ENCODE assay signal across 26 cellular contexts in the genomic region with DNA sequence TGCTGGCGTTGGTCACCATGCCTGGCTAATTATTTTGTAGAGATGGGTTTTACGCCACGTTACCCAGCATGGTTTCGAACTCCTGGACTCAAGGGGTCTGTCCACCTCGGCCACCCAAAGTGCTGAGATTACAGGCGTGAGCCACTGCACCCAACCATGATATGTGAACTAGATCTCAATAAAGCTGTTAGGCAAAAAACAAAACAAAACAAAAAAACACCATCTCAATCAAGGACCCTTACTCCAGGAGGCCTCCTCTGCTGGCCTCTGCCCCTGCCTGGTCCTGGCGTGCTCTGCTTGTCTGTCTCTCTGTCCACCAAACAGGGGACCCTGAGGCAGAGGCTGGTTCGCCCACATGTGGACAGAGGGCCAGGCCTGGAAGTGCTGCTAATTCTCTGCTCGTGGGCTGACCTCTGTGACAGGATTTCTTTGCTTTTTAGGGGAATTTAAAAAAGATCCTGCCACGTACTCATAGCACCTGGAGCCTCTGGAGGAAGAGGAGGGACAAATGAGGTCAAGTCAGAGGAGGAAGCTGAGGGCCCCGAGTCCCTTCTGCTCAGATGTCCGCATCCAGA. TPM values are rescaled to one million over a fixed set of nuclear protein-coding genes. Genes with fewer than 3 reads are reported as not detected.
"Had no signal": no experiment of that assay in that cellular context is flagged by ENCODE, and none has a peak within 500 bp of the region (broad histone marks: within the 10 kb centered on the region; RNA-seq: fewer than 3 reads in every experiment).

No MANE protein-coding gene starts in this region.

- DNase-seq: activated CD4-positive, alpha-beta memory T cell treated with anti-CD3 and anti-CD28 coated beads for 36 hours; activated CD4-positive, alpha-beta T cell treated with anti-CD3 and anti-CD28 coated beads, Interleukin-2, amount 10 ng/mL, durations not matched to agents 24 days and 14 days; activated naive CD4-positive, alpha-beta T cell treated with anti-CD3 and anti-CD28 coated beads, Interleukin-2, amount 10 ng/mL, durations not matched to agents 7 days and 5 days; activated naive CD8-positive, alpha-beta T cell treated with anti-CD3 and anti-CD28 coated beads, Interleukin-2, amount 10 ng/mL, durations not matched to agents 7 days and 5 days; activated T-cell treated with anti-CD3 and anti-CD28 coated beads, Interleukin-2, amount 50 U/mL, for 4 hours; cortex of kidney; effector memory CD8-positive, alpha-beta T cell; left cardiac atrium; left ventricle myocardium superior; pancreas; psoas muscle; stimulated activated CD4-positive, alpha-beta T cell treated with anti-CD3 and anti-CD28 coated beads, Interleukin-2, amount 100 ng/mL, for 48 hours; stimulated activated naive CD4-positive, alpha-beta T cell treated with Interleukin-2 at 50 U/mL for 16 hours; testis; transverse colon had no signal

- H3K27ac ChIP-seq: ascending aorta, cardiac muscle cell, gastroesophageal sphincter, hepatocyte, neutrophil, pancreas, psoas muscle, testis, transverse colon had no signal

- H3K4me1 ChIP-seq: ascending aorta, gastroesophageal sphincter, pancreas, psoas muscle, testis, transverse colon had no signal

- H3K79me2 ChIP-seq: hepatocyte had no signal

- H3K36me3 ChIP-seq: ascending aorta, cardiac muscle cell, gastroesophageal sphincter, neutrophil, pancreas, transverse colon had no signal

- H3K4me2 ChIP-seq: hepatocyte had no signal

- H3K9me3 ChIP-seq: ascending aorta, gastroesophageal sphincter, neutrophil, pancreas, psoas muscle, testis, transverse colon had no signal

- ATAC-seq: activated CD4-positive, CD25-positive, alpha-beta regulatory T cell treated with anti-CD3 and anti-CD28 coated beads, Interleukin-2, amount 50 U/mL, for 24 hours; activated T-cell treated with anti-CD3 and anti-CD28 coated beads, Interleukin-2, amount 50 U/mL, for 4 hours; effector memory CD8-positive, alpha-beta T cell; gastroesophageal sphincter; left cardiac atrium; left ventricle myocardium superior; pancreas; psoas muscle had no signal

- H3K4me3 ChIP-seq: ascending aorta, cardiac muscle cell, gastroesophageal sphincter, hepatocyte, pancreas, psoas muscle, testis, transverse colon had no signal

- H2AFZ ChIP-seq: hepatocyte had no signal

- H3K27me3 ChIP-seq: ascending aorta, cardiac muscle cell, hepatocyte, neutrophil, pancreas, testis, transverse colon had no signal

RNA-seq across cellular contexts. Expression of a gene that starts 36.6 kb away (rescaled TPM):
- total RNA-seq: ascending aorta, endothelial cell of umbilical vein, fibroblast of lung, fibroblast of villous mesenchyme, hepatocyte, left ventricle myocardium superior, lung microvascular endothelial cell, psoas muscle had no signal
- polyA plus RNA-seq: endothelial cell of umbilical vein, fibroblast of lung, hepatocyte, keratinocyte had no signal
